14 cellular contexts compared by ENCODE assay signal in the genomic region with DNA sequence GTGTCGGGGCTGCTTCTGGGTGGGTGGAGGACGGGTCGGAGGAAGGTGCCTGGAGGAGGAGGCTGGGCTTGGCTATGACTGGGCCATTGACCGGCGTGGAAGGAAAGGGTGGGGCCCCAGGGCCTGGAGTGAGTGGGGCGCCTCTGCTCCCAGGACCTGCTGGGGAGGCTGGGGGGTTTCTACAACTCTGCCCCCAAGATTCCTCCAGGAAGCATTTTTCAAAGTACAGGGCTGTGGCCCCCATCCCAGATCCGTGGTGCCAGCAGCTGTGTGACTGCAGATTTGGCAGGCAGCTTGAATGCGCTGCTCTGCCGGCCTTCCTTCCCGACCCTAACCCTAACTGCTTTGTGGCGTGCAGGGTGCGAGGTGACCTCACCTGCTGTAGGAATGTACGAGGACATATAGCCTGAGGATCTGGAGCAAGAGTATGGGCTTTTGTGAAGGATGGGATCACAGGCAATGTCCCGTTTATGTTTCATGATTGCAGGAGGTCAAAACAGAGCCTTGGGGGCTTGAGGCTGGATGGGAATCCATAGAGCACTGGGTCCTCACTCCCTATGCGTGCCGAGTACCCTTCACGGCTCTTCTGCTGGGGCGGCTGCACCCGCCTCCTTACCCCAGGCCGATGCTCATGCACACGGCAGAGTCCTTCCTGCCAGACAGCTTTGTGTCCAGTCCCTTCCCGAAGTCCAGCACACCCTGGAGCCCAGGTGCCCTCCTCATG. TPM values are rescaled to one million over a fixed set of nuclear protein-coding genes. Genes with fewer than 3 reads are reported as not detected.
A peak's percentile ranks its signal among the peaks of the same experiment; 100 is the strongest.
DNase-seq lines count a peak whose midpoint lies in the region; ATAC-seq and TF ChIP-seq lines count a peak whose summit lies in the region.
"Had no signal": no experiment of that assay in that cellular context is flagged by ENCODE, and none has a peak within 500 bp of the region (broad histone marks: within the 10 kb centered on the region; RNA-seq: fewer than 3 reads in every experiment).

No MANE protein-coding gene starts in this region.

- H3K27me3 Mint-ChIP-seq in endothelial cell (ENCODE audit: unreplicated experiment) = peaks cover 30% of the 10 kb centered on the region
- H3K27me3 Mint-ChIP-seq: CD4-positive, alpha-beta T cell had no signal

- POLR2A ChIA-PET in HEK293 (lab: Yijun Ruan, JAX) = no interaction called here

- no peak for DNase-seq in endothelial cell (ENCODE audit: low spot score)
- peak; percentile 64 for DNase-seq in posterior vena cava (ENCODE audit: low spot score)
- no peak for DNase-seq in HuH-7 (ENCODE audit: low spot score)
- DNase-seq in dedifferentiated amniotic fluid mesenchymal stem cell (ENCODE audit: extremely low spot score) = no peak
- DNase-seq: AML-193, Calu3, NCI-H2081 treated with DMSO at 0.1 percent for 48 hours had no signal

- TF ChIP-seq CTCF in HEK293 (tag by site-specific recombination; IDR thresholded peaks at IDR 0.05) (no peak), endothelial cell (IDR thresholded peaks at IDR 0.05; ENCODE audit: unreplicated experiment) (no peak)

- no peak overlapping the region for H3K4me3 Mint-ChIP-seq in endothelial cell (ENCODE audit: unreplicated experiment)
- H3K4me3 Mint-ChIP-seq: CD4-positive, alpha-beta T cell had no signal

- peaks cover 48% of the 10 kb centered on the region for H3K4me1 ChIP-seq in BLaER1
- no peaks in the 10 kb centered on the region for H3K4me1 ChIP-seq in HEK293 (ENCODE audit: control insufficient read depth, insufficient read depth, low read length)
- H3K4me1 ChIP-seq: HAP-1 had no signal

- peaks cover 5% of the 10 kb centered on the region for H3K4me1 Mint-ChIP-seq in endothelial cell (ENCODE audit: unreplicated experiment)

- H3K27ac ChIP-seq in BLaER1 (peak overlapping the region; percentile 62), HEK293 (ENCODE audit: extremely low read depth, low read depth, low read length) (no peak overlapping the region)

- no peak overlapping the region for H3K9ac ChIP-seq in BLaER1

- H3K9me3 ChIP-seq in BLaER1 (peaks cover 34% of the 10 kb centered on the region), HEK293 (ENCODE audit: control insufficient read depth, insufficient read depth, low read depth, low read length) (no peaks in the 10 kb centered on the region)
- H3K9me3 ChIP-seq: HAP-1 had no signal

- H3K4me3 ChIP-seq in BLaER1 (no peak overlapping the region), HEK293 (ENCODE audit: low read depth, low read length) (no peak overlapping the region)
- H3K4me3 ChIP-seq: HAP-1 had no signal

- CTCF ChIA-PET in HEK293 (lab: Yijun Ruan, JAX) = interaction anchor here (1.0 kb wide), 1 partner anchor 282 kb away, joined by 4 read pairs; no protein-coding TSS in a partner anchor

- H4K20me1 ChIP-seq in BLaER1 = peaks cover 39% of the 10 kb centered on the region

- peaks cover 91% of the 10 kb centered on the region for H3K36me3 ChIP-seq in BLaER1
- H3K36me3 ChIP-seq in HEK293 (ENCODE audit: control insufficient read depth in 2 of 2, insufficient read depth in 1 of 2, low read length in 2 of 2) = no peaks in the 10 kb centered on the region
- H3K36me3 ChIP-seq: HAP-1 had no signal

- H3K27ac Mint-ChIP-seq in endothelial cell (ENCODE audit: unreplicated experiment) = peak overlapping the region; percentile 53
- H3K27ac Mint-ChIP-seq: CD4-positive, alpha-beta T cell had no signal

- intact Hi-C loops in posterior vena cava (cut with DNase I) = no loop called here

- ATAC-seq in HG02610 (IDR thresholded peaks at IDR 0.05; ENCODE audit: unreplicated experiment) = no peak

- peak overlapping the region; percentile 87 for H3K4me2 ChIP-seq in BLaER1

- H3K36me3 Mint-ChIP-seq in endothelial cell (ENCODE audit: low read depth, unreplicated experiment) = peaks cover 11% of the 10 kb centered on the region

- peaks cover 13% of the 10 kb centered on the region for H3K9me3 Mint-ChIP-seq in endothelial cell (ENCODE audit: unreplicated experiment)

- no peaks in the 10 kb centered on the region for H3K27me3 ChIP-seq in BLaER1

TF ChIP-seq in HEK293, 187 proteins besides CTCF, POLR2A, EP300 and RAD21:
- TF ChIP-seq KLF9 (tag by site-specific recombination; IDR thresholded peaks at IDR 0.05; ENCODE audit: low read depth) (no peak), ZNF530 (tag by site-specific recombination; IDR thresholded peaks at IDR 0.05; ENCODE audit: low read depth) (no peak), ZFHX2 (tag by site-specific recombination; conservative IDR thresholded peaks at IDR 0.05) (peak; percentile 64), ZNF138 (tag by site-specific recombination; IDR thresholded peaks at IDR 0.05; ENCODE audit: borderline replicate concordance) (no peak), ZNF24 (tag by site-specific recombination; IDR thresholded peaks at IDR 0.05) (no peak)

RNA-seq across cellular contexts. Expression of gene TRPM2, which starts 24.7 kb away (rescaled TPM):
- total RNA-seq in endothelial cell (ENCODE audit: unreplicated experiment) (0.15 TPM), posterior vena cava (10 to 100 TPM in 1 of 2 donors, 1 to 10 TPM in 1; 7.7 to 11.3 TPM)
- total RNA-seq: Calu3, G401, HT-29 had no signal

RNA-seq across cellular contexts. Expression of gene CFAP410, which starts 38.9 kb away (rescaled TPM):
- total RNA-seq in endothelial cell (ENCODE audit: unreplicated experiment) = 12.2 TPM
- total RNA-seq in posterior vena cava = 10 to 100 TPM; 18.1 to 18.8 TPM
